ENCODE assay signal across 13 cellular contexts in genomic region chr2:213022987-213023386, GRCh38.
DNase-seq lines count a peak whose midpoint lies in the region; ATAC-seq and TF ChIP-seq lines count a peak whose summit lies in the region.
"Had no signal": no experiment of that assay in that cellular context is flagged by ENCODE, and none has a peak within 500 bp of the region (broad histone marks: within the 10 kb centered on the region; RNA-seq: fewer than 3 reads in every experiment).

No MANE protein-coding gene starts in this region.

- POLR2A ChIA-PET in activated B cell treated with CpG ODN at 0.5 μM for 24 hours (lab: Charles Lee), result no interaction called here

- TF ChIP-seq POLR2A in GM18505 (IDR thresholded peaks at IDR 0.05; ENCODE audit: borderline replicate concordance, extremely low read depth, insufficient read depth, insufficient read length), result no peak

- H3K27ac Mint-ChIP-seq in activated B cell treated with CpG ODN at 0.5 μM for 24 hours, result peak overlapping the region; percentile 67
- H3K27ac Mint-ChIP-seq: brain had no signal

- H3K36me3 Mint-ChIP-seq in activated B cell treated with CpG ODN at 0.5 μM for 24 hours (ENCODE audit: low read depth), result peaks cover 10% of the 10 kb centered on the region

- H3K27ac ChIP-seq in substantia nigra (ENCODE audit: low read depth, low read length, poor library complexity, severe bottlenecking) (no peak overlapping the region), dorsolateral prefrontal cortex (no peak overlapping the region)
- H3K27ac ChIP-seq: right lobe of liver had no signal

- H3K9me3 Mint-ChIP-seq in activated B cell treated with CpG ODN at 0.5 μM for 24 hours, result no peaks in the 10 kb centered on the region

- H3K4me3 Mint-ChIP-seq in activated B cell treated with CpG ODN at 0.5 μM for 24 hours, result no peak overlapping the region
- H3K4me3 Mint-ChIP-seq: brain had no signal

- intact Hi-C loops in activated B cell treated with CpG ODN at 0.5 μM for 24 hours (cut with micrococcal nuclease), result loop anchor here (2.0 kb wide), 1 partner anchor 14 kb away; no protein-coding TSS in a partner anchor
- intact Hi-C loops in dorsolateral prefrontal cortex (cut with DNase I), result no loop called here

- no peak for TF ChIP-seq CTCF in activated B cell treated with CpG ODN at 0.5 μM for 24 hours (IDR thresholded peaks at IDR 0.05)
- TF ChIP-seq CTCF in dorsolateral prefrontal cortex (IDR thresholded peaks at IDR 0.05 in 54 of 56, conservative IDR thresholded peaks at IDR 0.05 in 2 of 56; ENCODE audit: low read depth in 1 of 56, partially characterized antibody in 56 of 56), result no peak

- no peak overlapping the region for H3K4me3 ChIP-seq in dorsolateral prefrontal cortex
- H3K4me3 ChIP-seq: right lobe of liver had no signal

- no peaks in the 10 kb centered on the region for H3K27me3 Mint-ChIP-seq in activated B cell treated with CpG ODN at 0.5 μM for 24 hours
- H3K27me3 Mint-ChIP-seq: brain had no signal

- CTCF ChIA-PET in activated B cell treated with CpG ODN at 0.5 μM for 24 hours (lab: Charles Lee), result interaction anchor here (0.9 kb wide), 1 partner anchor 335 kb away, joined by 4 read pairs; no protein-coding TSS in a partner anchor

- peak; percentile 57 for ATAC-seq in GM18505 (IDR thresholded peaks at IDR 0.05; ENCODE audit: unreplicated experiment)
- ATAC-seq in GM19467 (IDR thresholded peaks at IDR 0.05; ENCODE audit: unreplicated experiment), result peak; percentile 67
- peak; percentile 56 for ATAC-seq in HG02970 (IDR thresholded peaks at IDR 0.05; ENCODE audit: low FRiP score, unreplicated experiment)
- ATAC-seq in activated B cell treated with CpG ODN at 0.5 μM for 24 hours (ENCODE audit: low read depth), result peak; percentile 73
- ATAC-seq: right lobe of liver had no signal

- peaks cover 22% of the 10 kb centered on the region for H3K4me1 Mint-ChIP-seq in activated B cell treated with CpG ODN at 0.5 μM for 24 hours
- H3K4me1 Mint-ChIP-seq: brain had no signal

- DNase-seq in activated B cell treated with CpG ODN at 0.5 μM for 24 hours (no peak), substantia nigra (lab: John Stamatoyannopoulos, UW) (no peak), dorsolateral prefrontal cortex (no peak), NCI-H526 treated with DMSO at 0.1 percent for 48 hours (lab: John Stamatoyannopoulos, UW) (no peak), SK-N-DZ (ENCODE audit: low spot score) (no peak)
- DNase-seq: activated CD4-positive, alpha-beta T cell treated with anti-CD3 and anti-CD28 coated beads, Interleukin-2, amount 50 U/mL, for 48 hours; NCI-H146; right lobe of liver; SIG-M5 had no signal

- H3K27me3 ChIP-seq in dorsolateral prefrontal cortex, result no peaks in the 10 kb centered on the region
- H3K27me3 ChIP-seq: right lobe of liver had no signal
